ENCODE assay signal across 18 cellular contexts in the genomic region with DNA sequence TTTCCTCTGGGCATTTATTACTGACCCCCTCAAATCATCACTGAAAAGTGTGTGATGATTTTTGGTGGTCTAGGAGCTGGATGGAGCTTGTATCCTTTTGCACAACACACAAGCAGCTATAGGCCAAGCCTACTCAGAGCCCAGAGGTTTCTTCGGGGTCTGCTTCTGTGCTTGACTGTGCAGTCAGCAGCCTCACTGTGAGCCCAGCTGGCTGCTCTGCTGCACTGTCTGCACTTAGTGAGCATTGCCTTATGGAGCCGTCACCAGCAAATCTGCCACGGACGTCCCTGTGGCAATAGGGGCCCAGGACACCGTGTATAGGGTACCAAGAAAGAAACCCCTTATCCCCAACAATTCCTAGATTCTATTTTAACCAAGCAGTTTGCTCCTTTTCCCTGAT. TPM values are rescaled to one million over a fixed set of nuclear protein-coding genes. Genes with fewer than 3 reads are reported as not detected.
DNase-seq lines count a peak whose midpoint lies in the region; ATAC-seq and TF ChIP-seq lines count a peak whose summit lies in the region.
"Had no signal": no experiment of that assay in that cellular context is flagged by ENCODE, and none has a peak within 500 bp of the region (broad histone marks: within the 10 kb centered on the region; RNA-seq: fewer than 3 reads in every experiment).

No MANE protein-coding gene starts in this region.

- H3K27me3 ChIP-seq in breast epithelium (no peaks in the 10 kb centered on the region), neural progenitor cell (no peaks in the 10 kb centered on the region), uterus (no peaks in the 10 kb centered on the region), body of pancreas (no peaks in the 10 kb centered on the region)
- H3K27me3 ChIP-seq: adrenal gland, thyroid gland had no signal

- H3K79me2 ChIP-seq in neural progenitor cell (ENCODE audit: low read depth), result no peaks in the 10 kb centered on the region

- H3K9ac ChIP-seq in neural progenitor cell, result no peak overlapping the region

- TF ChIP-seq CTCF in breast epithelium (IDR thresholded peaks at IDR 0.05) (no peak), MCF 10A (IDR thresholded peaks at IDR 0.05; ENCODE audit: unreplicated experiment) (no peak), neural progenitor cell (IDR thresholded peaks at IDR 0.05) (no peak), uterus (IDR thresholded peaks at IDR 0.05) (no peak), body of pancreas (IDR thresholded peaks at IDR 0.05) (no peak)

- WGBS in body of pancreas, 2 donors, result 72 to 76% methylated on average over 5 of the region's 5 CpGs

- H3K4me3 Mint-ChIP-seq in MCF 10A (ENCODE audit: unreplicated experiment) (no peak overlapping the region), neural progenitor cell (no peak overlapping the region)
- H3K4me3 Mint-ChIP-seq: naive thymus-derived CD4-positive, alpha-beta T cell had no signal

- no peak overlapping the region for H2AFZ ChIP-seq in neural progenitor cell (replicated peaks)

- H3K36me3 ChIP-seq in breast epithelium (no peaks in the 10 kb centered on the region), neural progenitor cell (no peaks in the 10 kb centered on the region), uterus (no peaks in the 10 kb centered on the region), body of pancreas (replicated peaks in 1 of 2; ENCODE audit: insufficient read depth in 1 of 2, low read depth in 2 of 2) (no peaks in the 10 kb centered on the region)
- H3K36me3 ChIP-seq: adrenal gland, prostate gland, thyroid gland had no signal

- TF ChIP-seq POLR2A in breast epithelium (IDR thresholded peaks at IDR 0.05), result no peak
- TF ChIP-seq POLR2A in uterus (IDR thresholded peaks at IDR 0.05), result no peak
- TF ChIP-seq POLR2A in body of pancreas (IDR thresholded peaks at IDR 0.05), result no peak

- no peaks in the 10 kb centered on the region for H3K36me3 Mint-ChIP-seq in MCF 10A (ENCODE audit: insufficient read depth, unreplicated experiment)
- H3K36me3 Mint-ChIP-seq in neural progenitor cell, result no peaks in the 10 kb centered on the region
- H3K36me3 Mint-ChIP-seq: naive thymus-derived CD4-positive, alpha-beta T cell had no signal

- H3K9me3 ChIP-seq in breast epithelium (no peaks in the 10 kb centered on the region), neural progenitor cell (ENCODE audit: low read depth) (no peaks in the 10 kb centered on the region), uterus (no peaks in the 10 kb centered on the region), body of pancreas (no peaks in the 10 kb centered on the region)
- H3K9me3 ChIP-seq: A549, adrenal gland, prostate gland, thyroid gland had no signal

- no peaks in the 10 kb centered on the region for H4K20me1 ChIP-seq in neural progenitor cell (ENCODE audit: low read depth)

- no peaks in the 10 kb centered on the region for H3F3A ChIP-seq in neural progenitor cell (ENCODE audit: low read depth)

- no peaks in the 10 kb centered on the region for H3K9me3 Mint-ChIP-seq in MCF 10A (ENCODE audit: unreplicated experiment)
- H3K9me3 Mint-ChIP-seq in neural progenitor cell, result peaks cover 2% of the 10 kb centered on the region
- H3K9me3 Mint-ChIP-seq: activated T-helper 2 cell treated with anti-CD3 and anti-CD28 coated beads, Interferon-gamma antibody, Interleukin-2, Interleukin-4, amounts not matched to agents 10 μg/mL and 5 μg/mL and 100 μg/mL, durations not matched to agents 14 hours and 24 hours and 36 hours had no signal

- H3K27me3 Mint-ChIP-seq in MCF 10A (ENCODE audit: insufficient read depth, unreplicated experiment), result no peaks in the 10 kb centered on the region
- H3K27me3 Mint-ChIP-seq in neural progenitor cell (ENCODE audit: insufficient read depth, low read depth), result peaks cover 16% of the 10 kb centered on the region

- POLR2A ChIA-PET in MCF 10A (lab: Yijun Ruan, JAX), result interaction anchor here (0.6 to 1.5 kb wide), 3 partner anchors 9 to 73 kb away, joined by 3 read pairs; partner anchors contain the start of gene MYLIP

- peak overlapping the region in 2 of 3 donors; percentile 14 to 57 for H3K4me3 ChIP-seq in breast epithelium
- H3K4me3 ChIP-seq in neural progenitor cell, result no peak overlapping the region
- peak overlapping the region in 1 of 2 donors; percentile 15 for H3K4me3 ChIP-seq in uterus
- H3K4me3 ChIP-seq in body of pancreas, result no peak overlapping the region
- H3K4me3 ChIP-seq: A549, adrenal gland had no signal

- BruUV-seq in MCF 10A (replicated peaks; lab: Mats Ljungman, UMichigan), result no TSS peak

- ATAC-seq in HG03354 (IDR thresholded peaks at IDR 0.05; ENCODE audit: poor library complexity, severe bottlenecking, unreplicated experiment), result no peak
- no peak for ATAC-seq in body of pancreas
- ATAC-seq: A549; naive thymus-derived CD4-positive, alpha-beta T cell had no signal

- CTCF ChIA-PET in MCF 10A (lab: Yijun Ruan, JAX), result no interaction called here

- H3K4me1 ChIP-seq in breast epithelium (no peaks in the 10 kb centered on the region), neural progenitor cell (peaks cover 7% of the 10 kb centered on the region), uterus (peaks cover 3 to 4% of the 10 kb centered on the region in 2 donors), body of pancreas (no peaks in the 10 kb centered on the region)
- H3K4me1 ChIP-seq: A549, adrenal gland had no signal

- H3K4me1 Mint-ChIP-seq in MCF 10A (ENCODE audit: insufficient read depth, unreplicated experiment) (no peaks in the 10 kb centered on the region), neural progenitor cell (peaks cover 42% of the 10 kb centered on the region)
- H3K4me1 Mint-ChIP-seq: naive thymus-derived CD4-positive, alpha-beta T cell had no signal

- DNase-seq in breast epithelium (ENCODE audit: low spot score in 2 of 2) (no peak), MCF 10A (ENCODE audit: unreplicated experiment) (no peak), astrocyte of the hippocampus (ENCODE audit: low read depth, low spot score) (peak; percentile 15), neural progenitor cell (ENCODE audit: low spot score) (peak; percentile 13), uterus (no peak), body of pancreas (no peak)
- DNase-seq in activated naive CD4-positive, alpha-beta T cell (lab: John Stamatoyannopoulos, UW), result no peak
- DNase-seq: adrenal gland; DMS153; islet precursor cell; naive thymus-derived CD4-positive, alpha-beta T cell; NCI-H1436 had no signal

- no peak overlapping the region for H3K27ac Mint-ChIP-seq in MCF 10A (ENCODE audit: low read depth, unreplicated experiment)
- no peak overlapping the region for H3K27ac Mint-ChIP-seq in neural progenitor cell
- H3K27ac Mint-ChIP-seq: activated T-helper 2 cell treated with anti-CD3 and anti-CD28 coated beads, Interferon-gamma antibody, Interleukin-2, Interleukin-4, amounts not matched to agents 10 μg/mL and 5 μg/mL and 100 μg/mL, durations not matched to agents 14 hours and 24 hours and 36 hours; naive thymus-derived CD4-positive, alpha-beta T cell had no signal

- intact Hi-C loops in breast epithelium (cut with DNase I; ENCODE audit: low total_unique reads), result no loop called here
- intact Hi-C loops in MCF 10A (cut with micrococcal nuclease), result no loop called here
- intact Hi-C loops in uterus (cut with DNase I; ENCODE audit: low total_unique reads), result no loop called here
- intact Hi-C loops in body of pancreas (cut with DNase I), result no loop called here

- H3K4me2 ChIP-seq in neural progenitor cell, result no peak overlapping the region
- H3K4me2 ChIP-seq: A549 had no signal

- H3K27ac ChIP-seq in breast epithelium (peak overlapping the region in 1 of 2 donors; percentile 2), neural progenitor cell (no peak overlapping the region), uterus (peak overlapping the region; percentile 50 to 55), body of pancreas (no peak overlapping the region)
- H3K27ac ChIP-seq: A549, adrenal gland, C4-2B had no signal

RNA-seq across cellular contexts. Expression of gene GMPR, which starts 38.6 kb away (rescaled TPM):
- total RNA-seq in breast epithelium, result 10 to 100 TPM in 1 of 3 donors, 1 to 10 TPM in 2; 4.3 to 16.4 (median 5.9) TPM
- total RNA-seq in MCF 10A (2022), result 1.9 and 3.0 TPM in 2 replicates
- total RNA-seq in neural progenitor cell (ENCODE audit: low replicate concordance), result not detected in 2 replicates
- total RNA-seq in uterus, result 10 to 100 TPM in 2 of 4 donors, 1 to 10 TPM in 2; 1.5 to 18.2 (median 10.6) TPM
- total RNA-seq in body of pancreas, result 10 to 100 TPM in 1 of 2 donors, 1 to 10 TPM in 1; 7.9 to 14.0 TPM

Comparison
In these comparisons a context has a peak if more than half of its experiments do, and no peak if none do; other contexts are left out.
1. DNase-seq: peak in astrocyte of the hippocampus (single experiment) and neural progenitor cell (single experiment); none in breast epithelium (0 of 2), MCF 10A (single experiment), uterus (0 of 2), body of pancreas (0 of 4) and activated naive CD4-positive, alpha-beta T cell (0 of 4).
2. H3K27ac ChIP-seq: peak in uterus (2 of 2); none in neural progenitor cell (single experiment) and body of pancreas (0 of 4).
3. H3K4me3 ChIP-seq: peak in breast epithelium (2 of 3); none in neural progenitor cell (single experiment) and body of pancreas (0 of 2).